In genomic region chr18:74495581-74496507, GRCh38 we compare ENCODE assay signal across 2 cellular contexts.
TF ChIP-seq lines count a peak whose summit lies in the region.

CNDP2 (plus strand) TSS chr18:74496363; CDS start chr18:74499974, 3,611 bp downstream.

TF ChIP-seq in IMR-90, 13 proteins besides CTCF, POLR2A, EP300 and RAD21 (continued from another document):
- TF ChIP-seq FOS (IDR thresholded peaks at IDR 0.05; ENCODE audit: low read depth, low read length) (peak; percentile 36; the same call in 1 of the 2 replicates), MXI1 (IDR thresholded peaks at IDR 0.05; ENCODE audit: borderline replicate concordance, low read depth, low read length) (peak; percentile 94), RCOR1 (IDR thresholded peaks at IDR 0.05; ENCODE audit: insufficient replicate concordance, low read length) (no peak), MAFK (IDR thresholded peaks at IDR 0.05; ENCODE audit: low read depth, low read length) (no peak), CEBPB (IDR thresholded peaks at IDR 0.05; ENCODE audit: low read depth, low read length) (peak; percentile 57), MAZ (IDR thresholded peaks at IDR 0.05; ENCODE audit: borderline replicate concordance, low read depth, low read length) (peak; percentile 89), SMC3 (IDR thresholded peaks at IDR 0.05; ENCODE audit: low read depth, low read length) (no peak), ELK1 (IDR thresholded peaks at IDR 0.05; ENCODE audit: borderline replicate concordance, low read depth, low read length) (no peak), USF2 (IDR thresholded peaks at IDR 0.05; ENCODE audit: low read depth, low read length) (peak; percentile 90), CHD1 (IDR thresholded peaks at IDR 0.05; ENCODE audit: low read depth, low read length) (no peak)
TF ChIP-seq in IMR-90: peak in this region for 5.

TF ChIP-seq in endothelial cell of umbilical vein, 7 proteins besides CTCF, POLR2A, EP300 and RAD21:
- TF ChIP-seq MAX (IDR thresholded peaks at IDR 0.05; ENCODE audit: insufficient read depth, insufficient read length) (peak; percentile 84), JUN (IDR thresholded peaks at IDR 0.05; ENCODE audit: borderline replicate concordance, insufficient read depth, insufficient read length, low read depth) (peak; percentile 93), EZH2 (IDR thresholded peaks at IDR 0.05; ENCODE audit: borderline replicate concordance, low read depth, low read length, severe bottlenecking) (no peak), POLR2AphosphoS5 (IDR thresholded peaks at IDR 0.05; ENCODE audit: insufficient read depth, low read depth, low read length) (peak; percentile 74), GATA2 (IDR thresholded peaks at IDR 0.05; ENCODE audit: insufficient read depth, insufficient read length, low read depth, low read length) (no peak), FOS (IDR thresholded peaks at IDR 0.05; ENCODE audit: borderline replicate concordance, insufficient read depth, low read length) (peak; percentile 18), MYC (IDR thresholded peaks at IDR 0.05; ENCODE audit: low read depth, low read length) (peak; percentile 42)
